ENCODE assay signal across 8 cellular contexts in the genomic region with DNA sequence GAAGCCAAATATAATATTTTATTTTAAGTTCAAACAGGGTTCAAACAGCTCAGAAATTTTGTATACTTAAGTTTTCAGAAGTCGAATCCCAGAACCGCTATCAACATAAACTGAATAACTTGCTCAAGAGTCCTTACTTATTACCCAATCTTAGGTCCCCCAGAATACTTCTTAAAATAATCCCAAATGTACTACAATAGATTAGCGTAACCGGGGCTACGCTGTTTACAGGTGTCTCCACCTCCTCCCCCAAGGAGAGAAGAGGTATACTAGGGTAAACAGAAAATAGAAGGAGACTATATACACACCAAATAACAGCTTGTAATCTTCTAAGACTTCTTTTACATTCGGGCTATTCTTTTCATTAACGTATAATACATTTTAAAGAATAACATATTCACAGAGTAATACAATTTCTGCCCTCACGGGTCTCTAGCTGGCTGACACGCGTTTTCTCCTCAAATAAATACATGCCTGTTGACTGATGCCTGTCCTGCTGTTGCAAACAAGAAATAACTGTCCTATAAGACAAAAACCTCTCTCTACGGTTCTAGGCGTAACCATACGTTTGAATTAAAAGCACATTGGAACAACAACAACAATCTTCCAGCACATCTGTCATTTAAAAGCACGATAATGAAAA. TPM values are rescaled to one million over a fixed set of nuclear protein-coding genes. Genes with fewer than 3 reads are reported as not detected.
DNase-seq lines count a peak whose midpoint lies in the region; ATAC-seq and TF ChIP-seq lines count a peak whose summit lies in the region.

No MANE protein-coding gene starts in this region.

- ATAC-seq in GM21717 (IDR thresholded peaks at IDR 0.05; ENCODE audit: unreplicated experiment), result no peak

- peak overlapping the region; percentile 90 for H3K9ac ChIP-seq in Karpas-422 (ENCODE audit: low read length)

- TF ChIP-seq POLR2A in adrenal gland (IDR thresholded peaks at IDR 0.05), result no peak

- H3K27me3 ChIP-seq in Karpas-422 (ENCODE audit: low read length), result no peaks in the 10 kb centered on the region
- H3K27me3 ChIP-seq in adrenal gland, result no peaks in the 10 kb centered on the region

- H3K36me3 ChIP-seq in Karpas-422 (ENCODE audit: insufficient read depth, low read length) (no peaks in the 10 kb centered on the region), adrenal gland (replicated peaks in 1 of 2) (no peaks in the 10 kb centered on the region)

- intact Hi-C loops in adrenal gland (cut with DNase I), result no loop called here

- H3K9me2 ChIP-seq in Karpas-422 (replicated peaks; ENCODE audit: insufficient read depth, low read length), result no peaks in the 10 kb centered on the region

- peaks cover 59% of the 10 kb centered on the region for H3K79me2 ChIP-seq in Karpas-422 (ENCODE audit: low read length)

- H2AFZ ChIP-seq in Karpas-422 (ENCODE audit: low read length), result 0 out of 2 replicates have a peak overlapping the region, but pooled peaks have one; percentile 23

- peak overlapping the region; percentile 95 for H3K4me2 ChIP-seq in Karpas-422 (ENCODE audit: low read depth, low read length, poor library complexity, severe bottlenecking)

- H3K4me3 ChIP-seq in Karpas-422 (ENCODE audit: low read length) (peak overlapping the region; percentile 95), adrenal gland (peak overlapping the region; percentile 52 to 90 (median 90))

- WGBS in adrenal gland, 4 donors, result 2 to 4% (median 3%) methylated on average over 14 of the region's 14 CpGs

- DNase-seq in EH (ENCODE audit: low read depth) (peak; percentile 15), Karpas-422 (peak; percentile 75), adrenal gland (peak in 1 of 7 donors; percentile 49), inferior parietal cortex (ENCODE audit: extremely low spot score) (peak; percentile 61), substantia nigra (lab: John Stamatoyannopoulos, UW) (peak in 2 of 49 donors; percentile 38 to 56), mucosa of gallbladder (ENCODE audit: low spot score) (no peak), NCI-H128 (lab: John Stamatoyannopoulos, UW; ENCODE audit: unreplicated experiment) (no peak)

- H3K27ac ChIP-seq in Karpas-422 (ENCODE audit: low read length), result peak overlapping the region; percentile 78
- peak overlapping the region; percentile 70 to 99 (median 98) for H3K27ac ChIP-seq in adrenal gland
- peak overlapping the region; percentile 84 for H3K27ac ChIP-seq in substantia nigra (ENCODE audit: low read depth, low read length, poor library complexity, severe bottlenecking)

- H3K9me3 ChIP-seq in Karpas-422 (ENCODE audit: low read length) (no peaks in the 10 kb centered on the region), adrenal gland (replicated peaks in 1 of 3) (no peaks in the 10 kb centered on the region)

- H3K4me1 ChIP-seq in Karpas-422 (ENCODE audit: low read length) (peaks cover 41% of the 10 kb centered on the region), adrenal gland (replicated peaks in 1 of 2) (peaks cover 13 to 46% of the 10 kb centered on the region in 2 donors)

- TF ChIP-seq CTCF in adrenal gland (IDR thresholded peaks at IDR 0.05), result peak in 3 of 6 experiments; percentile 10 to 23 (median 21)

- no peaks in the 10 kb centered on the region for H4K20me1 ChIP-seq in Karpas-422 (ENCODE audit: insufficient read depth, low read depth, low read length)

RNA-seq across cellular contexts. Expression of gene DENND4A, which starts 1.3 kb away (rescaled TPM):
- total RNA-seq in Karpas-422 (2014; rRNA removed; shearing (Covaris generic); ENCODE audit: low replicate concordance), result 34.5 and 62.4 TPM in 2 replicates
- total RNA-seq in adrenal gland (10 to 100 TPM; 27.8 to 51.8 (median 44.9) TPM), mucosa of gallbladder (26.9 TPM)
- 10 to 100 TPM; 12.9 to 25.9 (median 13.4) TPM for polyA plus RNA-seq in adrenal gland

Comparison
In these comparisons a context has a peak if more than half of its experiments do, and no peak if none do; other contexts are left out.
1. DNase-seq: peak in EH (single experiment), Karpas-422 (single experiment) and inferior parietal cortex (single experiment); none in mucosa of gallbladder (single experiment) and NCI-H128 (single experiment).
2. Peak in every context shown above with its lines, with median percentiles within 50 percentile points of each other: H3K27ac ChIP-seq.